Comparison of ENCODE assay signal across 8 cellular contexts in the genomic region with DNA sequence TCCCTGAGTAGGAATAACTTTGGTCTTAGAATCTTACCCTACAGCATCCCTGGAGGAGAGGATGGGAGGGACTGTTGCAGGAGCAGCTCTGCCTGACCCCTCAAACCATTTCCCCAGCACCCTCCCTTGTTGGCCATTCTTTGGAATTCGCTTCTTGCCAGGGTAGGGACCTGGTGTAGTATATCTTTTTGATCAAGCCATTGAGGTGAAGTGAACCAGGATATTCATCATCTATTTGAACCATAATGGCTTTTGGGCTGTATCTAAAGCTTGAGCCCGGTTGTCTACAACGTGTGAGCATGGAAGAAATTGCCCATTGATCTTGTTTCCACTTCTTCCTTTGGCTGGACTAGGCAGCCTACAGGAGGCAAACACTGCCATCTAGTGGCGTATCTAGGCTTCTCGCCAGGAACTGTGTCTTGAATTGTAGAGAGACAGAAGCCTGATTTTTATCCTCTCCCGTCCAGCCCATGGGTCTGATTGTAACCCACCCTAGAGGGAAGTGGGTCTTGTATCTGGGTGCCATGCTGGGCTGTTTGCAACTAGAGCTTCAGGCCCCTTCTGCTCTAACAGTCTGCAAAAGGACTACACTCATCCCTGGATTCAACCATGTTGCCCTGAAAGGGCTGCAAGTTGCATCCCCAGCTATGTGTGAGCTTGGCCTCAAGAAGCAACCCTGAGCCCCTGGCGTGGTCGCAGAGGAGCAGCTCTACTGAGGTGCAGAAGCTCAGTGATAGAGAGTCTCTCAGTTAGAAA.
DNase-seq lines count a peak whose midpoint lies in the region; ATAC-seq and TF ChIP-seq lines count a peak whose summit lies in the region.

No MANE protein-coding gene starts in this region.

- intact Hi-C loops in activated CD8-positive, alpha-beta T cell treated with anti-CD3 and anti-CD28 coated beads for 36 hours (cut with micrococcal nuclease) = no loop called here

- no peaks in the 10 kb centered on the region for H3K36me3 Mint-ChIP-seq in activated CD8-positive, alpha-beta T cell treated with anti-CD3 and anti-CD28 coated beads for 36 hours (ENCODE audit: low read depth)
- no peaks in the 10 kb centered on the region for H3K36me3 Mint-ChIP-seq in effector memory CD8-positive, alpha-beta T cell (ENCODE audit: insufficient read depth)

- POLR2A ChIA-PET in activated CD8-positive, alpha-beta T cell treated with anti-CD3 and anti-CD28 coated beads for 36 hours (lab: Charles Lee) = no interaction called here

- DNase-seq in D341Med (ENCODE audit: low spot score) (peak; percentile 72), HK-2 (ENCODE audit: unreplicated experiment) (peak; percentile 74), NCI-H774 (lab: John Stamatoyannopoulos, UW) (peak; percentile 35), mesenteric fat pad (ENCODE audit: low spot score) (peak; percentile 84)
- DNase-seq in activated CD8-positive, alpha-beta T cell treated with anti-CD3 and anti-CD28 coated beads for 36 hours = peak; percentile 76
- peak; percentile 44 to 53 (median 46) for DNase-seq in effector memory CD8-positive, alpha-beta T cell
- DNase-seq in stimulated activated CD8-positive, alpha-beta memory T cell treated with anti-CD3 and anti-CD28 coated beads, Interleukin-15, amount 100 ng/mL, for 48 hours (ENCODE audit: low read depth in 2 of 2) = peak; percentile 18 to 36

- ATAC-seq in activated CD8-positive, alpha-beta T cell treated with anti-CD3 and anti-CD28 coated beads for 36 hours = peak; percentile 61
- ATAC-seq in effector memory CD8-positive, alpha-beta T cell (replicated peaks) = peak; percentile 61
- no peak for ATAC-seq in HG03196 (IDR thresholded peaks at IDR 0.05; ENCODE audit: unreplicated experiment)

- CTCF ChIA-PET in activated CD8-positive, alpha-beta T cell treated with anti-CD3 and anti-CD28 coated beads for 36 hours (lab: Charles Lee) = interaction anchor here (0.9 to 12.7 kb wide), 31 partner anchors 10 to 209 kb away, joined by 3 to 231 read pairs (median 4); no protein-coding TSS in a partner anchor

- H3K4me3 Mint-ChIP-seq in activated CD8-positive, alpha-beta T cell treated with anti-CD3 and anti-CD28 coated beads for 36 hours = no peak overlapping the region
- H3K4me3 Mint-ChIP-seq in effector memory CD8-positive, alpha-beta T cell = no peak overlapping the region

- H3K27me3 Mint-ChIP-seq in activated CD8-positive, alpha-beta T cell treated with anti-CD3 and anti-CD28 coated beads for 36 hours = peaks cover 24% of the 10 kb centered on the region
- peaks cover 36 to 75% of the 10 kb centered on the region in 2 donors for H3K27me3 Mint-ChIP-seq in effector memory CD8-positive, alpha-beta T cell

- H3K27ac Mint-ChIP-seq in activated CD8-positive, alpha-beta T cell treated with anti-CD3 and anti-CD28 coated beads for 36 hours = no peak overlapping the region
- H3K27ac Mint-ChIP-seq in effector memory CD8-positive, alpha-beta T cell = no peak overlapping the region

- no peaks in the 10 kb centered on the region for H3K9me3 Mint-ChIP-seq in activated CD8-positive, alpha-beta T cell treated with anti-CD3 and anti-CD28 coated beads for 36 hours
- no peaks in the 10 kb centered on the region for H3K9me3 Mint-ChIP-seq in effector memory CD8-positive, alpha-beta T cell

- no peaks in the 10 kb centered on the region for H3K4me1 Mint-ChIP-seq in activated CD8-positive, alpha-beta T cell treated with anti-CD3 and anti-CD28 coated beads for 36 hours (ENCODE audit: low read depth)
- no peaks in the 10 kb centered on the region for H3K4me1 Mint-ChIP-seq in effector memory CD8-positive, alpha-beta T cell (ENCODE audit: low read depth in 2 of 2)

- peak; percentile 71 for TF ChIP-seq CTCF in activated CD8-positive, alpha-beta T cell treated with anti-CD3 and anti-CD28 coated beads for 36 hours (IDR thresholded peaks at IDR 0.05)

Comparison
In these comparisons a context has a peak if more than half of its experiments do, and no peak if none do; other contexts are left out.
1. DNase-seq: peak in every context shown above with its lines; median percentile 84 in mesenteric fat pad; 76 in activated CD8-positive, alpha-beta T cell treated with anti-CD3 and anti-CD28 coated beads for 36 hours; 74 in HK-2; 72 in D341Med; 46 in effector memory CD8-positive, alpha-beta T cell; 35 in NCI-H774; 27 in stimulated activated CD8-positive, alpha-beta memory T cell treated with anti-CD3 and anti-CD28 coated beads, Interleukin-15, amount 100 ng/mL, for 48 hours.